Comparison of ENCODE assay signal across 14 cellular contexts in the genomic region with DNA sequence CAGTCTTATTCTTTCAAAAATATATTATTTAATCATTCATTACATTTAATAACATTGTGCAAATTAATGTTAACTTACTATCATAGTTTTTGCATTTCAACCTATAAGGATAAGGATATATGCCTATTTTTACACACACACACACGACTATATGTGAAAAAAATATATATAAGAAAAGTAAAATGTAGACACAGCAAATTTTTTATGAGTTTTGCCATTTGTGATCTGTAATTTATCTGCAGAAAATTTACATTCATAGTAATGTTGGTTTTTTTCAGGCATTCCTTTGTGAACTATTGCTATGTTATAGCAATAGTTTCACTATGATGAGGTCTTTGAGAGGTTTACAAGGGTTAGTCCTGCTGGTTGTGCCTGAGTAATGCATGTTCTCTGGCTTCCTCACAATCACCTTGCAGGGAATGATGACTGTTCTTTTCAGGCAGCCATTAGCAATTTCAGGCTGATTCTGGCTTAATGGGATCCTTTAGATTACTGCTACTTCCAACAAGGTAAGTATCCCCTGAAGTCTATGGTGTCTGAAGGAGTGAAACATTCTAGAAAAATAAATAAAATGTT.
DNase-seq lines count a peak whose midpoint lies in the region; ATAC-seq and TF ChIP-seq lines count a peak whose summit lies in the region.
"Had no signal": no experiment of that assay in that cellular context is flagged by ENCODE, and none has a peak within 500 bp of the region (broad histone marks: within the 10 kb centered on the region; RNA-seq: fewer than 3 reads in every experiment).

No MANE protein-coding gene starts in this region.

- no peak overlapping the region for H3K4me3 ChIP-seq in KMS-11 (IDR thresholded peaks at IDR 0.05; ENCODE audit: insufficient read depth, low read depth, low read length)
- H3K4me3 ChIP-seq: suprapubic skin had no signal

- intact Hi-C loops in activated CD4-positive, alpha-beta memory T cell treated with anti-CD3 and anti-CD28 coated beads for 36 hours (cut with micrococcal nuclease) = loop anchor here (1.0 kb wide), 2 partner anchors 17 to 21 kb away; no protein-coding TSS in a partner anchor

- no peaks in the 10 kb centered on the region for H3K9me3 Mint-ChIP-seq in endothelial cell (ENCODE audit: unreplicated experiment)
- H3K9me3 Mint-ChIP-seq in stimulated activated effector memory CD8-positive, alpha-beta T cell treated with anti-CD3 and anti-CD28 coated beads, Interleukin-12 subunit alpha, Interleukin-12 subunit beta, amount 100 ng/mL, for 72 hours = no peaks in the 10 kb centered on the region
- H3K9me3 Mint-ChIP-seq in activated CD4-positive, alpha-beta memory T cell treated with anti-CD3 and anti-CD28 coated beads for 36 hours = no peaks in the 10 kb centered on the region

- no peaks in the 10 kb centered on the region for H3K27me3 Mint-ChIP-seq in endothelial cell (ENCODE audit: unreplicated experiment)
- H3K27me3 Mint-ChIP-seq in activated CD4-positive, alpha-beta memory T cell treated with anti-CD3 and anti-CD28 coated beads for 36 hours = no peaks in the 10 kb centered on the region

- no peaks in the 10 kb centered on the region; the same call in 1 of the 2 replicates for H3K27me3 ChIP-seq in KMS-11 (ENCODE audit: insufficient read depth, low read depth)
- H3K27me3 ChIP-seq: suprapubic skin had no signal

- no peak overlapping the region for H3K27ac ChIP-seq in KMS-11
- H3K27ac ChIP-seq: C4-2B, parathyroid adenoma, RWPE1, suprapubic skin had no signal

- no peak overlapping the region for H3K4me3 Mint-ChIP-seq in endothelial cell (ENCODE audit: unreplicated experiment)
- H3K4me3 Mint-ChIP-seq in stimulated activated effector memory CD8-positive, alpha-beta T cell treated with anti-CD3 and anti-CD28 coated beads, Interleukin-12 subunit alpha, Interleukin-12 subunit beta, amount 100 ng/mL, for 72 hours = no peak overlapping the region
- H3K4me3 Mint-ChIP-seq in activated CD4-positive, alpha-beta memory T cell treated with anti-CD3 and anti-CD28 coated beads for 36 hours = no peak overlapping the region

- H3K36me3 ChIP-seq in KMS-11 (ENCODE audit: insufficient read depth) = no peaks in the 10 kb centered on the region
- H3K36me3 ChIP-seq: suprapubic skin had no signal

- H3K79me2 ChIP-seq in KMS-11 (ENCODE audit: insufficient read depth, low read depth) = no peaks in the 10 kb centered on the region
- H3K79me2 ChIP-seq: parathyroid adenoma had no signal

- H3K27ac Mint-ChIP-seq in endothelial cell (ENCODE audit: unreplicated experiment) = no peak overlapping the region
- H3K27ac Mint-ChIP-seq in stimulated activated effector memory CD8-positive, alpha-beta T cell treated with anti-CD3 and anti-CD28 coated beads, Interleukin-12 subunit alpha, Interleukin-12 subunit beta, amount 100 ng/mL, for 72 hours = no peak overlapping the region
- H3K27ac Mint-ChIP-seq in activated CD4-positive, alpha-beta memory T cell treated with anti-CD3 and anti-CD28 coated beads for 36 hours = no peak overlapping the region

- CTCF ChIA-PET in activated CD4-positive, alpha-beta memory T cell treated with anti-CD3 and anti-CD28 coated beads for 36 hours (lab: Charles Lee) = interaction anchor here (0.7 kb wide), 1 partner anchor 60 kb away, joined by 3 read pairs; no protein-coding TSS in a partner anchor

- POLR2A ChIA-PET in activated CD4-positive, alpha-beta memory T cell treated with anti-CD3 and anti-CD28 coated beads for 36 hours (lab: Charles Lee) = no interaction called here

- H2AFZ ChIP-seq in KMS-11 (ENCODE audit: low read depth) = peak overlapping the region; percentile 10; the same call in 1 of the 2 replicates
- H2AFZ ChIP-seq: parathyroid adenoma had no signal

- H4K20me1 ChIP-seq in KMS-11 (ENCODE audit: insufficient read depth) = no peaks in the 10 kb centered on the region

- no peak overlapping the region for H3K9ac ChIP-seq in KMS-11
- H3K9ac ChIP-seq: parathyroid adenoma had no signal

- H3K4me1 ChIP-seq in KMS-11 (ENCODE audit: low read depth, poor library complexity, severe bottlenecking) = peaks cover 20% of the 10 kb centered on the region
- H3K4me1 ChIP-seq: parathyroid adenoma, suprapubic skin had no signal

- H3K4me2 ChIP-seq in KMS-11 = no peak overlapping the region

- DNase-seq in stimulated activated CD4-positive, alpha-beta T cell treated with anti-CD3 and anti-CD28 coated beads, Interleukin-1b, Interleukin-23, amount 100 ng/mL, for 48 hours = peak; percentile 6
- DNase-seq in stimulated activated CD4-positive, alpha-beta T cell treated with anti-CD3 and anti-CD28 coated beads, Interleukin-4, amount 100 ng/mL, for 24 hours = no peak
- DNase-seq in endothelial cell (ENCODE audit: low spot score) = no peak
- DNase-seq in stimulated activated effector memory CD8-positive, alpha-beta T cell treated with anti-CD3 and anti-CD28 coated beads, Interleukin-12 subunit alpha, Interleukin-12 subunit beta, amount 100 ng/mL, for 72 hours (ENCODE audit: low spot score in 2 of 2) = no peak
- no peak for DNase-seq in NCI-H2029 treated with DMSO at 0.1 percent for 48 hours (lab: John Stamatoyannopoulos, UW)
- DNase-seq in activated CD4-positive, alpha-beta memory T cell treated with anti-CD3 and anti-CD28 coated beads for 36 hours = no peak
- no peak for DNase-seq in NCI-H2107 treated with DMSO at 0.1 percent for 48 hours (lab: John Stamatoyannopoulos, UW; ENCODE audit: unreplicated experiment)
- DNase-seq: central memory CD4-positive, alpha-beta T cell; NCI-H226 had no signal

- no peaks in the 10 kb centered on the region for H3K36me3 Mint-ChIP-seq in endothelial cell (ENCODE audit: low read depth, unreplicated experiment)
- H3K36me3 Mint-ChIP-seq in stimulated activated effector memory CD8-positive, alpha-beta T cell treated with anti-CD3 and anti-CD28 coated beads, Interleukin-12 subunit alpha, Interleukin-12 subunit beta, amount 100 ng/mL, for 72 hours = no peaks in the 10 kb centered on the region
- H3K36me3 Mint-ChIP-seq in activated CD4-positive, alpha-beta memory T cell treated with anti-CD3 and anti-CD28 coated beads for 36 hours = no peaks in the 10 kb centered on the region

- no peaks in the 10 kb centered on the region for H3K4me1 Mint-ChIP-seq in endothelial cell (ENCODE audit: unreplicated experiment)
- H3K4me1 Mint-ChIP-seq in stimulated activated effector memory CD8-positive, alpha-beta T cell treated with anti-CD3 and anti-CD28 coated beads, Interleukin-12 subunit alpha, Interleukin-12 subunit beta, amount 100 ng/mL, for 72 hours = peaks cover 15% of the 10 kb centered on the region
- peaks cover 20% of the 10 kb centered on the region for H3K4me1 Mint-ChIP-seq in activated CD4-positive, alpha-beta memory T cell treated with anti-CD3 and anti-CD28 coated beads for 36 hours (ENCODE audit: low read depth)

- TF ChIP-seq CTCF in KMS-11 (conservative IDR thresholded peaks at IDR 0.05; ENCODE audit: low read depth, low read length) (no peak; the same call in 1 of the 2 replicates), endothelial cell (IDR thresholded peaks at IDR 0.05; ENCODE audit: unreplicated experiment) (peak; percentile 36)

- peak; percentile 96 for ATAC-seq in stimulated activated effector memory CD8-positive, alpha-beta T cell treated with anti-CD3 and anti-CD28 coated beads, Interleukin-12 subunit alpha, Interleukin-12 subunit beta, amount 100 ng/mL, for 72 hours
